Comparison of ENCODE assay signal across 8 cellular contexts in genomic region chr7:116528008-116528789, GRCh38. TPM values are rescaled to one million over a fixed set of nuclear protein-coding genes. Genes with fewer than 3 reads are reported as not detected.
A peak's percentile ranks its signal among the peaks of the same experiment; 100 is the strongest.
DNase-seq lines count a peak whose midpoint lies in the region; FAIRE-seq and TF ChIP-seq lines count a peak whose summit lies in the region.
"Had no signal": no experiment of that assay in that cellular context is flagged by ENCODE, and none has a peak within 500 bp of the region (broad histone marks: within the 10 kb centered on the region; RNA-seq: fewer than 3 reads in every experiment).

No MANE protein-coding gene starts in this region.

- peak overlapping the region; percentile 74 for H3K4me3 ChIP-seq in Loucy (ENCODE audit: low read length, poor library complexity, severe bottlenecking)

- POLR2A ChIA-PET in activated CD4-positive, alpha-beta memory T cell treated with anti-CD3 and anti-CD28 coated beads, Interleukin-2, amount 10 ng/mL, durations not matched to agents 7 days and 5 days (lab: Charles Lee): no interaction called here

- no peaks in the 10 kb centered on the region for H3K9me2 ChIP-seq in Loucy (replicated peaks; ENCODE audit: low read depth, low read length)

- CTCF ChIA-PET in Calu3 (lab: Charles Lee): interaction anchor here (0.6 kb wide), 1 partner anchor 274 kb away, joined by 7 read pairs; no protein-coding TSS in a partner anchor
- CTCF ChIA-PET in activated CD4-positive, alpha-beta memory T cell treated with anti-CD3 and anti-CD28 coated beads, Interleukin-2, amount 10 ng/mL, durations not matched to agents 7 days and 5 days (lab: Charles Lee): interaction anchor here (1.1 to 3.0 kb wide), 2 partner anchors 26 to 355 kb away, joined by 3 to 16 read pairs; no protein-coding TSS in a partner anchor

- H3K36me3 Mint-ChIP-seq in chondrocyte (ENCODE audit: low read depth) (peaks cover 20% of the 10 kb centered on the region), Calu3 (ENCODE audit: insufficient read depth, unreplicated experiment) (peaks cover 26% of the 10 kb centered on the region)
- no peaks in the 10 kb centered on the region for H3K36me3 Mint-ChIP-seq in activated CD4-positive, alpha-beta memory T cell treated with anti-CD3 and anti-CD28 coated beads, Interleukin-2, amount 10 ng/mL, durations not matched to agents 7 days and 5 days (ENCODE audit: low read depth)

- no peaks in the 10 kb centered on the region for H3K36me3 ChIP-seq in Loucy (ENCODE audit: insufficient read depth, low read length)
- H3K36me3 ChIP-seq: WERI-Rb-1 had no signal

- H4K20me1 ChIP-seq in Loucy (ENCODE audit: insufficient read depth, low read length, poor library complexity, severe bottlenecking): no peaks in the 10 kb centered on the region

- peak overlapping the region; percentile 42 for H2AFZ ChIP-seq in Loucy (ENCODE audit: low read length)

- H3K79me2 ChIP-seq in Loucy (ENCODE audit: insufficient read depth, low read length): peaks cover 41% of the 10 kb centered on the region; the same call in 1 of the 2 replicates

- H3K9ac ChIP-seq in Loucy (ENCODE audit: low read depth, low read length, poor library complexity, severe bottlenecking): peak overlapping the region; percentile 62

- H3K27me3 Mint-ChIP-seq in chondrocyte (ENCODE audit: low read depth) (no peaks in the 10 kb centered on the region), Calu3 (ENCODE audit: unreplicated experiment) (no peaks in the 10 kb centered on the region)
- peaks cover 69% of the 10 kb centered on the region for H3K27me3 Mint-ChIP-seq in activated CD4-positive, alpha-beta memory T cell treated with anti-CD3 and anti-CD28 coated beads, Interleukin-2, amount 10 ng/mL, durations not matched to agents 7 days and 5 days

- TF ChIP-seq CTCF in Loucy (conservative IDR thresholded peaks at IDR 0.05; ENCODE audit: low read length): no peak
- no peak for TF ChIP-seq CTCF in chondrocyte (IDR thresholded peaks at IDR 0.05)
- no peak for TF ChIP-seq CTCF in Calu3 (IDR thresholded peaks at IDR 0.05; ENCODE audit: unreplicated experiment)

- peak overlapping the region; percentile 64 for H3K4me2 ChIP-seq in Loucy (ENCODE audit: low read depth, low read length, poor library complexity, severe bottlenecking)

- BruUV-seq in Calu3 (replicated peaks; lab: Mats Ljungman, UMichigan): no TSS peak

- H3K4me3 Mint-ChIP-seq in chondrocyte (ENCODE audit: unreplicated experiment) (peak overlapping the region; percentile 98), Calu3 (ENCODE audit: low read depth, unreplicated experiment) (no peak overlapping the region)
- no peak overlapping the region for H3K4me3 Mint-ChIP-seq in activated CD4-positive, alpha-beta memory T cell treated with anti-CD3 and anti-CD28 coated beads, Interleukin-2, amount 10 ng/mL, durations not matched to agents 7 days and 5 days

- DNase-seq in chondrocyte (ENCODE audit: low spot score) (no peak), lung microvascular endothelial cell (ENCODE audit: low read depth in 2 of 2) (peak; percentile 91 to 94), urothelium cell line (ENCODE audit: low spot score) (peak; percentile 57), Calu3 (no peak), NCI-H2227 treated with DMSO at 0.1 percent for 48 hours (lab: John Stamatoyannopoulos, UW) (no peak)
- no peak for DNase-seq in activated CD4-positive, alpha-beta memory T cell treated with anti-CD3 and anti-CD28 coated beads, Interleukin-2, amount 10 ng/mL, durations not matched to agents 7 days and 5 days
- DNase-seq: WERI-Rb-1 had no signal

- H3K4me1 ChIP-seq in Loucy (ENCODE audit: insufficient read depth, low read length, poor library complexity, severe bottlenecking): peaks cover 25% of the 10 kb centered on the region

- peak overlapping the region; percentile 94 for H3K27ac Mint-ChIP-seq in chondrocyte (ENCODE audit: unreplicated experiment)
- no peak overlapping the region for H3K27ac Mint-ChIP-seq in Calu3 (ENCODE audit: unreplicated experiment)
- H3K27ac Mint-ChIP-seq in activated CD4-positive, alpha-beta memory T cell treated with anti-CD3 and anti-CD28 coated beads, Interleukin-2, amount 10 ng/mL, durations not matched to agents 7 days and 5 days: no peak overlapping the region

- H3K9me3 ChIP-seq in Loucy (ENCODE audit: insufficient read depth, low read depth, low read length): no peaks in the 10 kb centered on the region

- no peaks in the 10 kb centered on the region for H3F3A ChIP-seq in Loucy (ENCODE audit: low read depth)

- no peaks in the 10 kb centered on the region for H3K9me3 Mint-ChIP-seq in chondrocyte (ENCODE audit: low read depth)
- H3K9me3 Mint-ChIP-seq in Calu3 (ENCODE audit: low read depth, unreplicated experiment): no peaks in the 10 kb centered on the region
- no peaks in the 10 kb centered on the region for H3K9me3 Mint-ChIP-seq in activated CD4-positive, alpha-beta memory T cell treated with anti-CD3 and anti-CD28 coated beads, Interleukin-2, amount 10 ng/mL, durations not matched to agents 7 days and 5 days

- H3K4me1 Mint-ChIP-seq in chondrocyte (ENCODE audit: low read depth) (peaks cover 82% of the 10 kb centered on the region), Calu3 (ENCODE audit: low read depth, unreplicated experiment) (peaks cover 38% of the 10 kb centered on the region)
- H3K4me1 Mint-ChIP-seq in activated CD4-positive, alpha-beta memory T cell treated with anti-CD3 and anti-CD28 coated beads, Interleukin-2, amount 10 ng/mL, durations not matched to agents 7 days and 5 days: peaks cover 25% of the 10 kb centered on the region

- no peak for FAIRE-seq in urothelium cell line (lab: Jason Lieb, UNC)

- H3K27me3 ChIP-seq in Loucy (ENCODE audit: insufficient read depth, low read length, poor library complexity, severe bottlenecking): peaks cover 4% of the 10 kb centered on the region

- intact Hi-C loops in Calu3 (cut with micrococcal nuclease; ENCODE audit: unreplicated experiment): loop anchor here (5.0 to 10.0 kb wide), 5 partner anchors 44 to 277 kb away; no protein-coding TSS in a partner anchor

RNA-seq across cellular contexts. Expression of gene CAV1, which starts 3.4 kb away (rescaled TPM):
- total RNA-seq in chondrocyte (230 to 297 TPM (median 296 TPM) in 3 replicates), lung microvascular endothelial cell (585 and 1,079 TPM in 2 replicates), Calu3 (2022) (13.3 and 15.9 TPM in 2 replicates)
- under 1 TPM; 0.13 to 0.38 TPM for total RNA-seq in activated CD4-positive, alpha-beta memory T cell treated with anti-CD3 and anti-CD28 coated beads, Interleukin-2, amount 10 ng/mL, durations not matched to agents 7 days and 5 days

RNA-seq across cellular contexts. Expression of gene CAV2, which starts 28.7 kb away (rescaled TPM):
- total RNA-seq in chondrocyte (82.1 to 127 TPM (median 116 TPM) in 3 replicates), lung microvascular endothelial cell (141 and 150 TPM in 2 replicates), Calu3 (2022) (74.7 and 76.4 TPM in 2 replicates)
- not detected for total RNA-seq in activated CD4-positive, alpha-beta memory T cell treated with anti-CD3 and anti-CD28 coated beads, Interleukin-2, amount 10 ng/mL, durations not matched to agents 7 days and 5 days

Comparison
In these comparisons a context has a peak if more than half of its experiments do, and no peak if none do; other contexts are left out.
1. DNase-seq: peak in lung microvascular endothelial cell (2 of 2) and urothelium cell line (single experiment); none in chondrocyte (single experiment), Calu3 (single experiment), NCI-H2227 treated with DMSO at 0.1 percent for 48 hours (single experiment) and activated CD4-positive, alpha-beta memory T cell treated with anti-CD3 and anti-CD28 coated beads, Interleukin-2, amount 10 ng/mL, durations not matched to agents 7 days and 5 days (single experiment).
2. RNA of gene CAV1, which starts 3.4 kb away (total RNA-seq): 585 to 1,079 TPM in lung microvascular endothelial cell and 230 to 297 TPM in chondrocyte; 13.3 to 15.9 TPM in Calu3 and 0.13 to 0.38 TPM in activated CD4-positive, alpha-beta memory T cell treated with anti-CD3 and anti-CD28 coated beads, Interleukin-2, amount 10 ng/mL, durations not matched to agents 7 days and 5 days; every median in the first group is over 10 times any median in the second.
3. RNA of gene CAV2, which starts 28.7 kb away (total RNA-seq): 141 to 150 TPM in lung microvascular endothelial cell, 82.1 to 127 TPM in chondrocyte and 74.7 to 76.4 TPM in Calu3; not detected in activated CD4-positive, alpha-beta memory T cell treated with anti-CD3 and anti-CD28 coated beads, Interleukin-2, amount 10 ng/mL, durations not matched to agents 7 days and 5 days; every median in the first group is over 10 times any median in the second.